Comparison of ENCODE assay signal across 23 cellular contexts in genomic region chr22:25692392-25692791, GRCh38. TPM values are rescaled to one million over a fixed set of nuclear protein-coding genes. Genes with fewer than 3 reads are reported as not detected.
DNase-seq lines count a peak whose midpoint lies in the region; ATAC-seq lines count a peak whose summit lies in the region.
"Had no signal": no experiment of that assay in that cellular context is flagged by ENCODE, and none has a peak within 500 bp of the region (broad histone marks: within the 10 kb centered on the region; RNA-seq: fewer than 3 reads in every experiment).

No MANE protein-coding gene starts in this region.

- no peak overlapping the region for H2AK5ac ChIP-seq in trophoblast cell (ENCODE audit: low read length)

- no peak overlapping the region for H2AFZ ChIP-seq in trophoblast cell (ENCODE audit: insufficient read depth, low read length, poor library complexity)
- H2AFZ ChIP-seq: GM23248, PC-9 had no signal

- H3K4me3 ChIP-seq in SK-N-MC (peak overlapping the region; percentile 63), trophoblast cell (ENCODE audit: low read depth, low read length) (no peak overlapping the region)
- H3K4me3 ChIP-seq: A549; BLaER1 treated with 17β-estradiol and CSF1 and Interleukin-3, amounts not matched to agents 10 nM and 100 nM; GM23248; PC-9 had no signal

- H3K27ac Mint-ChIP-seq in memory B cell: peak overlapping the region; percentile 86
- H3K27ac Mint-ChIP-seq: CD4-positive, alpha-beta T cell had no signal

- H3K4me3 Mint-ChIP-seq in memory B cell: no peak overlapping the region
- H3K4me3 Mint-ChIP-seq: CD4-positive, alpha-beta T cell had no signal

- H3K14ac ChIP-seq in trophoblast cell (ENCODE audit: low read length): no peak overlapping the region

- no CpG with 5 or more reads among the region's 6 CpGs for WGBS in trophoblast cell (ENCODE audit: extremely low coverage, insufficient coverage, insufficient read length)

- H2BK5ac ChIP-seq in trophoblast cell (ENCODE audit: low read depth, low read length, poor library complexity): no peak overlapping the region

- H3K27ac ChIP-seq in KOPT-K1 (ENCODE audit: low read depth, low read length, poor library complexity, severe bottlenecking) (peak overlapping the region; percentile 73), SK-N-MC (peak overlapping the region; percentile 84), trophoblast cell (ENCODE audit: low read depth, low read length) (no peak overlapping the region)
- H3K27ac ChIP-seq: A549; BLaER1 treated with 17β-estradiol and CSF1 and Interleukin-3, amounts not matched to agents 10 nM and 100 nM; GM23248; PC-9 had no signal

- peaks cover 28% of the 10 kb centered on the region for H3K36me3 Mint-ChIP-seq in memory B cell

- peak overlapping the region; percentile 19 for H4K91ac ChIP-seq in trophoblast cell (ENCODE audit: low read depth, low read length)

- no peak overlapping the region for H3K23ac ChIP-seq in trophoblast cell (ENCODE audit: low read length)

- H3K4me2 ChIP-seq in trophoblast cell (ENCODE audit: low read length): no peak overlapping the region
- H3K4me2 ChIP-seq: A549; BLaER1 treated with 17β-estradiol and CSF1 and Interleukin-3, amounts not matched to agents 10 nM and 100 nM; PC-9 had no signal

- no peak for ATAC-seq in memory B cell (ENCODE audit: low read depth)
- no peak for ATAC-seq in HG03342 (IDR thresholded peaks at IDR 0.05; ENCODE audit: unreplicated experiment)
- ATAC-seq: A549, Right ventricle myocardium inferior had no signal

- H4K12ac ChIP-seq in trophoblast cell (ENCODE audit: low read depth, low read length): no peak overlapping the region

- no peak for DNase-seq in SK-N-MC (ENCODE audit: low read depth, low spot score)
- DNase-seq in memory B cell (ENCODE audit: low spot score in 2 of 2): no peak
- DNase-seq in trophoblast cell: peak; percentile 92 to 97
- no peak for DNase-seq in activated CD8-positive, alpha-beta memory T cell treated with anti-CD3 and anti-CD28 coated beads for 24 hours
- no peak for DNase-seq in nucleus accumbens (lab: John Stamatoyannopoulos, UW)
- no peak for DNase-seq in inferior parietal cortex (ENCODE audit: extremely low spot score)
- DNase-seq: AML-193; CD4-positive, alpha-beta T cell; COR-L47; DMS53; GM23248; H7; KBM-7; MM.1S; NCI-H1694; NCI-H2029 treated with DMSO at 0.1 percent for 48 hours; NCI-H526 treated with DMSO at 0.1 percent for 48 hours; PC-9 had no signal

- H3K4ac ChIP-seq in trophoblast cell (ENCODE audit: low read depth, low read length): no peak overlapping the region

- H3K18ac ChIP-seq in trophoblast cell (ENCODE audit: low read length): no peak overlapping the region

- H3K79me1 ChIP-seq in trophoblast cell (ENCODE audit: low read length): no peaks in the 10 kb centered on the region

- H2BK120ac ChIP-seq in trophoblast cell (ENCODE audit: insufficient read depth, low read length, poor library complexity): no peak overlapping the region

- H3K4me1 ChIP-seq in trophoblast cell (ENCODE audit: control insufficient read depth in 1 of 2, insufficient read depth in 2 of 2, low read length in 2 of 2): no peaks in the 10 kb centered on the region
- H3K4me1 ChIP-seq: A549 had no signal

- H3K4me1 Mint-ChIP-seq in memory B cell: peaks cover 7% of the 10 kb centered on the region

- H3K9ac ChIP-seq in SK-N-MC (ENCODE audit: insufficient read length): peak overlapping the region; percentile 48
- H3K9ac ChIP-seq in trophoblast cell (ENCODE audit: low read length): no peak overlapping the region
- H3K9ac ChIP-seq: BLaER1 treated with 17β-estradiol and CSF1 and Interleukin-3, amounts not matched to agents 10 nM and 100 nM; GM23248 had no signal

- H2BK12ac ChIP-seq in trophoblast cell (ENCODE audit: low read length): no peak overlapping the region

- H4K8ac ChIP-seq in trophoblast cell (ENCODE audit: low read depth, low read length): no peak overlapping the region

- no peaks in the 10 kb centered on the region for H3K27me3 Mint-ChIP-seq in memory B cell
- H3K27me3 Mint-ChIP-seq: CD4-positive, alpha-beta T cell had no signal

- H3K9me3 Mint-ChIP-seq in memory B cell: no peaks in the 10 kb centered on the region
- H3K9me3 Mint-ChIP-seq: CD4-positive, alpha-beta T cell had no signal

- H3K36me3 ChIP-seq in KOPT-K1 (ENCODE audit: insufficient read depth, low read length) (peaks cover 99% of the 10 kb centered on the region), SK-N-MC (ENCODE audit: insufficient read depth, low read length) (no peaks in the 10 kb centered on the region), trophoblast cell (ENCODE audit: control insufficient read depth in 1 of 2, insufficient read depth in 2 of 2, low read length in 2 of 2) (peaks cover 0 to 5% of the 10 kb centered on the region in 2 experiments)

- H3K79me2 ChIP-seq in trophoblast cell (ENCODE audit: control insufficient read depth, insufficient read depth, low read length, poor library complexity): no peaks in the 10 kb centered on the region

- H3K9me3 ChIP-seq in KOPT-K1 (ENCODE audit: insufficient read depth, low read length, poor library complexity, severe bottlenecking): no peaks in the 10 kb centered on the region
- H3K9me3 ChIP-seq in SK-N-MC (ENCODE audit: low read depth, low read length): no peaks in the 10 kb centered on the region
- no peaks in the 10 kb centered on the region for H3K9me3 ChIP-seq in trophoblast cell (ENCODE audit: insufficient read depth, low read depth, low read length)
- H3K9me3 ChIP-seq: A549; BLaER1 treated with 17β-estradiol and CSF1 and Interleukin-3, amounts not matched to agents 10 nM and 100 nM had no signal

- no peaks in the 10 kb centered on the region for H3K27me3 ChIP-seq in trophoblast cell (ENCODE audit: insufficient read depth, low read length)
- H3K27me3 ChIP-seq: BLaER1 treated with 17β-estradiol and CSF1 and Interleukin-3, amounts not matched to agents 10 nM and 100 nM had no signal

RNA-seq across cellular contexts. Expression of gene MYO18B, which starts 49.6 kb away (rescaled TPM):
- polyA plus RNA-seq in trophoblast cell (2013): 0.11 and 0.14 TPM in 2 replicates
- polyA plus RNA-seq: GM23248 had no signal

Comparison
In these comparisons a context has a peak if more than half of its experiments do, and no peak if none do; other contexts are left out.
1. DNase-seq: peak in trophoblast cell (2 of 2); none in SK-N-MC (single experiment), memory B cell (0 of 2), activated CD8-positive, alpha-beta memory T cell treated with anti-CD3 and anti-CD28 coated beads for 24 hours (single experiment), nucleus accumbens (0 of 56) and inferior parietal cortex (single experiment).